In genomic region chr16:60064026-60064425, GRCh38 we compare ENCODE assay signal across 24 cellular contexts.
DNase-seq lines count a peak whose midpoint lies in the region; FAIRE-seq and TF ChIP-seq lines count a peak whose summit lies in the region.
"Had no signal": no experiment of that assay in that cellular context is flagged by ENCODE, and none has a peak within 500 bp of the region (broad histone marks: within the 10 kb centered on the region; RNA-seq: fewer than 3 reads in every experiment).

No MANE protein-coding gene starts in this region.

- dilution Hi-C loops in mammary epithelial cell (cut with HindIII; ENCODE audit: low sequenced_read_pairs): no loop called here

- no peak for TF ChIP-seq POLR2A in breast epithelium (IDR thresholded peaks at IDR 0.05)
- no peak for TF ChIP-seq POLR2A in GM12891 (IDR thresholded peaks at IDR 0.05; ENCODE audit: low read depth, low read length)

- no peak overlapping the region for H3K4me2 ChIP-seq in mammary epithelial cell (ENCODE audit: insufficient read depth, low read depth, low read length)
- H3K4me2 ChIP-seq: BLaER1 treated with 17β-estradiol and CSF1 and Interleukin-3, amounts not matched to agents 10 nM and 100 nM had no signal

- DNase-seq in mammary epithelial cell (peak; percentile 62), breast epithelium (ENCODE audit: low spot score in 2 of 2) (no peak), HT1080 (ENCODE audit: low read depth) (peak; percentile 32), epithelial cell of esophagus (ENCODE audit: low read depth) (peak; percentile 52), iris pigment epithelial cell (ENCODE audit: low read depth) (peak; percentile 0), GM12891 (ENCODE audit: insufficient read length, low spot score) (no peak), DMS 273 treated with DMSO at 0.1 percent for 48 hours (lab: John Stamatoyannopoulos, UW) (no peak), posterior cingulate gyrus (no peak)
- DNase-seq: AML-193; BE2C; Calu3; CD4-positive, alpha-beta memory T cell; COR-L47; DMS153; DND-41; GF-D8; GOT3; HFFc6 had no signal

- FAIRE-seq in GM12891 (lab: Jason Lieb, UNC): no peak
- FAIRE-seq: A204.1, GM12892, H54 had no signal

- H3K79me2 ChIP-seq in mammary epithelial cell (ENCODE audit: insufficient read depth, low read length): no peaks in the 10 kb centered on the region

- TF ChIP-seq CTCF in mammary epithelial cell (conservative IDR thresholded peaks at IDR 0.05 in 1 of 2, IDR thresholded peaks at IDR 0.05 in 1 of 2; ENCODE audit: extremely low read depth in 1 of 2, insufficient read depth in 1 of 2, low read depth in 1 of 2, low read length in 2 of 2) (no peak), breast epithelium (IDR thresholded peaks at IDR 0.05) (no peak), epithelial cell of esophagus (IDR thresholded peaks at IDR 0.05; ENCODE audit: insufficient read depth, low read depth, low read length, missing control alignments) (no peak)

- H4K20me1 ChIP-seq in mammary epithelial cell (ENCODE audit: insufficient read depth, low read length): no peaks in the 10 kb centered on the region
- H4K20me1 ChIP-seq: BLaER1 treated with 17β-estradiol and CSF1 and Interleukin-3, amounts not matched to agents 10 nM and 100 nM had no signal

- no peak overlapping the region for H2AFZ ChIP-seq in mammary epithelial cell (ENCODE audit: low read depth, low read length)

- H3K36me3 ChIP-seq in mammary epithelial cell (ENCODE audit: insufficient read depth, low read length): no peaks in the 10 kb centered on the region
- no peaks in the 10 kb centered on the region for H3K36me3 ChIP-seq in breast epithelium
- H3K36me3 ChIP-seq: BE2C; BLaER1 treated with 17β-estradiol and CSF1 and Interleukin-3, amounts not matched to agents 10 nM and 100 nM; HAP-1 had no signal

- CTCF ChIA-PET in mammary epithelial cell (lab: Charles Lee; ENCODE audit: low non-redundant PET): no interaction called here

- H3K27me3 ChIP-seq in mammary epithelial cell (ENCODE audit: insufficient read depth, low read length) (no peaks in the 10 kb centered on the region), breast epithelium (no peaks in the 10 kb centered on the region)
- H3K27me3 ChIP-seq: BE2C; BLaER1 treated with 17β-estradiol and CSF1 and Interleukin-3, amounts not matched to agents 10 nM and 100 nM had no signal

- no TSS peak for BruUV-seq in mammary epithelial cell (replicated peaks; lab: Mats Ljungman, UMichigan)

- H3K4me3 ChIP-seq in mammary epithelial cell (replicated peaks in 1 of 3; ENCODE audit: insufficient read depth in 1 of 3, low read depth in 2 of 3, low read length in 3 of 3) (no peak overlapping the region), breast epithelium (no peak overlapping the region), epithelial cell of esophagus (ENCODE audit: low read length) (no peak overlapping the region)
- H3K4me3 ChIP-seq: BLaER1 treated with 17β-estradiol and CSF1 and Interleukin-3, amounts not matched to agents 10 nM and 100 nM; HAP-1 had no signal

- no peak overlapping the region for H3K27ac ChIP-seq in mammary epithelial cell (ENCODE audit: insufficient read depth, low read depth, low read length)
- H3K27ac ChIP-seq in breast epithelium: no peak overlapping the region
- H3K27ac ChIP-seq: 22Rv1; BLaER1 treated with 17β-estradiol and CSF1 and Interleukin-3, amounts not matched to agents 10 nM and 100 nM had no signal

- H3K9ac ChIP-seq in mammary epithelial cell (ENCODE audit: insufficient read depth, low read length): no peak overlapping the region
- H3K9ac ChIP-seq: BLaER1 treated with 17β-estradiol and CSF1 and Interleukin-3, amounts not matched to agents 10 nM and 100 nM had no signal

- intact Hi-C loops in mammary epithelial cell (cut with micrococcal nuclease) (no loop called here), breast epithelium (cut with DNase I; ENCODE audit: low total_unique reads) (no loop called here), posterior cingulate gyrus (cut with DNase I) (no loop called here)

- no peaks in the 10 kb centered on the region for H3K9me3 ChIP-seq in mammary epithelial cell (replicated peaks; ENCODE audit: insufficient read depth, low read length)
- H3K9me3 ChIP-seq in breast epithelium: no peaks in the 10 kb centered on the region
- H3K9me3 ChIP-seq: BE2C; BLaER1 treated with 17β-estradiol and CSF1 and Interleukin-3, amounts not matched to agents 10 nM and 100 nM; HAP-1 had no signal

- H3K4me1 ChIP-seq in mammary epithelial cell (ENCODE audit: insufficient read depth, low read length): no peaks in the 10 kb centered on the region
- no peaks in the 10 kb centered on the region for H3K4me1 ChIP-seq in breast epithelium
- H3K4me1 ChIP-seq: BE2C, HAP-1 had no signal

- in situ Hi-C loops in mammary epithelial cell (cut with MboI; ENCODE audit: low sequenced_read_pairs in 2 of 2): no loop called here

TF ChIP-seq in GM12891, 5 proteins besides CTCF, POLR2A, EP300 and RAD21:
- TF ChIP-seq TAF1 (IDR thresholded peaks at IDR 0.05; ENCODE audit: low read depth, low read length): no peak
- TF ChIP-seq POU2F2 (IDR thresholded peaks at IDR 0.05; ENCODE audit: low read depth, low read length): no peak
- no peak for TF ChIP-seq PAX5 (IDR thresholded peaks at IDR 0.05; ENCODE audit: insufficient read depth, low read length, severe bottlenecking)
- no peak for TF ChIP-seq POLR2AphosphoS5 (IDR thresholded peaks at IDR 0.05; ENCODE audit: low read depth, low read length)
- TF ChIP-seq SPI1 (IDR thresholded peaks at IDR 0.05; ENCODE audit: low read depth, low read length): no peak

Comparison
In these comparisons a context has a peak if more than half of its experiments do, and no peak if none do; other contexts are left out.
1. DNase-seq: peak in mammary epithelial cell (single experiment), HT1080 (single experiment), epithelial cell of esophagus (single experiment) and iris pigment epithelial cell (single experiment); none in breast epithelium (0 of 2), GM12891 (single experiment), DMS 273 treated with DMSO at 0.1 percent for 48 hours (single experiment) and posterior cingulate gyrus (0 of 10).